In the genomic region with DNA sequence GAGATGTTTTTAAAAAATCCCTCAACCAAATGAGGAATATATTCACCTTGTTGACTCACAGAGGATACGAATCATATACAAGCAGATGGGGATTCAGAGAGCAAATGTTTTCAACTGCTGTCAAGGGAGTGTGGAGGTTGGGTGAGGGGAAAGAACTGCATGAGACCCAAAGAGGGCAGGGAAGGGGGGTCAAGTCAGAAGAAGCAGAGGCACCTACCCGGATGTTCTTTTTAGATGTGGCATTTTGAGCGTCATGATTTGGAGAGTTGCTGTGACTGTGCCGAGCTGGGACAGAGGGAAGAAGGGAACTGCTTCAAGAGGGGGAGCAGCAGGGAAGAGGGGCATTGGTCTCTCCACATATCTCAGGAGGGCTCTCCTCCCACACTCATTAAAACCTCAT, we compare ENCODE assay signal across 25 cellular contexts.
A peak's percentile ranks its signal among the peaks of the same experiment; 100 is the strongest.
DNase-seq lines count a peak whose midpoint lies in the region; ATAC-seq, FAIRE-seq and TF ChIP-seq lines count a peak whose summit lies in the region.
"Had no signal": no experiment of that assay in that cellular context is flagged by ENCODE, and none has a peak within 500 bp of the region (broad histone marks: within the 10 kb centered on the region; RNA-seq: fewer than 3 reads in every experiment).

No MANE protein-coding gene starts in this region.

- no peak overlapping the region for H3K4me2 ChIP-seq in astrocyte (ENCODE audit: low read length)
- H3K4me2 ChIP-seq: BLaER1 had no signal

- intact Hi-C loops in CD4-positive, alpha-beta T cell (cut with DNase I, micrococcal nuclease): no loop called here
- intact Hi-C loops in left lung (cut with DNase I): no loop called here

- no peak overlapping the region for H3K9ac ChIP-seq in astrocyte (ENCODE audit: low read length)
- H3K9ac ChIP-seq: BLaER1 had no signal

- no peaks in the 10 kb centered on the region for H3K27me3 ChIP-seq in CD4-positive, alpha-beta T cell (ENCODE audit: control insufficient read depth, insufficient read depth, low read length)
- no peaks in the 10 kb centered on the region for H3K27me3 ChIP-seq in astrocyte (ENCODE audit: insufficient read depth, low read length)
- no peaks in the 10 kb centered on the region for H3K27me3 ChIP-seq in left lung
- H3K27me3 ChIP-seq: BLaER1 had no signal

- DNase-seq in DMS 273 (lab: John Stamatoyannopoulos, UW; ENCODE audit: unreplicated experiment) (peak; percentile 34), DMS 273 treated with DMSO at 0.1 percent for 48 hours (lab: John Stamatoyannopoulos, UW) (no peak), astrocyte (ENCODE audit: low read depth) (no peak), left lung (no peak), GF-D8 (lab: John Stamatoyannopoulos, UW) (no peak)
- no peak for DNase-seq in CD4-positive, alpha-beta T cell
- DNase-seq: CD4-positive, CD25-positive, alpha-beta regulatory T cell; CD8-positive, alpha-beta memory T cell; DMS153; EL; GDM1; GOT3; HFFc6 had no signal

- no peak overlapping the region for H3K27ac ChIP-seq in CD4-positive, alpha-beta T cell (ENCODE audit: low read depth, low read length)
- H3K27ac ChIP-seq in KOPT-K1 (ENCODE audit: low read depth, low read length, poor library complexity, severe bottlenecking) (peak overlapping the region; percentile 12), astrocyte (ENCODE audit: low read depth, low read length) (no peak overlapping the region), left lung (no peak overlapping the region)
- H3K27ac ChIP-seq: 22Rv1, BLaER1, C4-2B had no signal

- H3K36me3 Mint-ChIP-seq in CD4-positive, alpha-beta T cell (ENCODE audit: low read depth): no peaks in the 10 kb centered on the region
- peaks cover 2% of the 10 kb centered on the region for H3K36me3 Mint-ChIP-seq in astrocyte (ENCODE audit: low read depth, unreplicated experiment)
- H3K36me3 Mint-ChIP-seq: CD4-positive, CD25-positive, alpha-beta regulatory T cell; CD8-positive, alpha-beta memory T cell had no signal

- H3K27me3 Mint-ChIP-seq in CD4-positive, alpha-beta T cell: peaks cover 3% of the 10 kb centered on the region
- H3K27me3 Mint-ChIP-seq in astrocyte (ENCODE audit: low read depth, unreplicated experiment): no peaks in the 10 kb centered on the region
- H3K27me3 Mint-ChIP-seq: B cell had no signal

- TF ChIP-seq CTCF in CD4-positive, alpha-beta T cell (IDR thresholded peaks at IDR 0.05): no peak
- TF ChIP-seq CTCF in astrocyte (IDR thresholded peaks at IDR 0.05; ENCODE audit: insufficient read depth, low read depth, low read length) (no peak), left lung (IDR thresholded peaks at IDR 0.05) (no peak)

- CTCF ChIA-PET in CD4-positive, alpha-beta T cell (lab: Charles Lee): no interaction called here

- H3K4me3 Mint-ChIP-seq in CD4-positive, alpha-beta T cell: no peak overlapping the region
- H3K4me3 Mint-ChIP-seq in astrocyte (ENCODE audit: unreplicated experiment): no peak overlapping the region
- H3K4me3 Mint-ChIP-seq: B cell; CD4-positive, CD25-positive, alpha-beta regulatory T cell; CD8-positive, alpha-beta memory T cell; HFFc6 had no signal

- no peak for FAIRE-seq in astrocyte (lab: Jason Lieb, UNC)
- FAIRE-seq: A204.1, D721Med, GM12891, GM18507, H54 had no signal

- ATAC-seq in CD4-positive, alpha-beta T cell (ENCODE audit: poor library complexity): peak; percentile 41
- ATAC-seq in HG02884 (IDR thresholded peaks at IDR 0.05; ENCODE audit: unreplicated experiment): no peak
- no peak for ATAC-seq in left lung

- H3K4me1 Mint-ChIP-seq in CD4-positive, alpha-beta T cell (ENCODE audit: low read depth): no peaks in the 10 kb centered on the region
- peaks cover 13% of the 10 kb centered on the region for H3K4me1 Mint-ChIP-seq in astrocyte (ENCODE audit: low read depth, unreplicated experiment)

- no peaks in the 10 kb centered on the region for H3K79me2 ChIP-seq in astrocyte (ENCODE audit: insufficient read depth, low read length)

- no peak overlapping the region for H2AFZ ChIP-seq in astrocyte (ENCODE audit: low read depth, low read length)

- peaks cover 3% of the 10 kb centered on the region for H3K4me1 ChIP-seq in astrocyte (ENCODE audit: insufficient read depth, low read length)
- no peaks in the 10 kb centered on the region for H3K4me1 ChIP-seq in left lung
- H3K4me1 ChIP-seq: BLaER1, HAP-1 had no signal

- H3K9me3 Mint-ChIP-seq in CD4-positive, alpha-beta T cell: no peaks in the 10 kb centered on the region
- no peaks in the 10 kb centered on the region for H3K9me3 Mint-ChIP-seq in astrocyte (ENCODE audit: unreplicated experiment)
- H3K9me3 Mint-ChIP-seq: CD4-positive, CD25-positive, alpha-beta regulatory T cell; CD8-positive, alpha-beta memory T cell; HFFc6 had no signal

- POLR2A ChIA-PET in CD4-positive, alpha-beta T cell (lab: Charles Lee): no interaction called here

- H3K36me3 ChIP-seq in KOPT-K1 (ENCODE audit: insufficient read depth, low read length) (no peaks in the 10 kb centered on the region), astrocyte (ENCODE audit: insufficient read depth, low read length) (no peaks in the 10 kb centered on the region), left lung (no peaks in the 10 kb centered on the region)
- H3K36me3 ChIP-seq: BLaER1, HAP-1 had no signal

- no peaks in the 10 kb centered on the region for H4K20me1 ChIP-seq in astrocyte (ENCODE audit: insufficient read depth, low read length)
- H4K20me1 ChIP-seq: BLaER1 had no signal

- H3K4me3 ChIP-seq in astrocyte (ENCODE audit: insufficient read depth, low read depth, low read length) (no peak overlapping the region), left lung (no peak overlapping the region)
- H3K4me3 ChIP-seq: BLaER1, HAP-1 had no signal

- no peak overlapping the region for H3K27ac Mint-ChIP-seq in CD4-positive, alpha-beta T cell
- peak overlapping the region; percentile 31 for H3K27ac Mint-ChIP-seq in astrocyte (ENCODE audit: unreplicated experiment)
- H3K27ac Mint-ChIP-seq: B cell; CD8-positive, alpha-beta memory T cell; HFFc6 had no signal

- H3K9me3 ChIP-seq in CD4-positive, alpha-beta T cell (ENCODE audit: control insufficient read depth, low read length): no peaks in the 10 kb centered on the region
- no peaks in the 10 kb centered on the region for H3K9me3 ChIP-seq in KOPT-K1 (ENCODE audit: insufficient read depth, low read length, poor library complexity, severe bottlenecking)
- no peaks in the 10 kb centered on the region for H3K9me3 ChIP-seq in astrocyte (ENCODE audit: insufficient read depth, low read depth, low read length)
- no peaks in the 10 kb centered on the region for H3K9me3 ChIP-seq in left lung
- H3K9me3 ChIP-seq: BLaER1, HAP-1 had no signal
